11 cellular contexts compared by ENCODE assay signal in genomic region chr17:76142044-76143041, GRCh38. TPM values are rescaled to one million over a fixed set of nuclear protein-coding genes. Genes with fewer than 3 reads are reported as not detected.
DNase-seq lines count a peak whose midpoint lies in the region; ATAC-seq and TF ChIP-seq lines count a peak whose summit lies in the region.
"Had no signal": no experiment of that assay in that cellular context is flagged by ENCODE, and none has a peak within 500 bp of the region (broad histone marks: within the 10 kb centered on the region; RNA-seq: fewer than 3 reads in every experiment).

No MANE protein-coding gene starts in this region.

- intact Hi-C loops in Calu3 (cut with micrococcal nuclease; ENCODE audit: unreplicated experiment) (no loop called here), lower lobe of right lung (cut with DNase I) (no loop called here)

- H3K27ac Mint-ChIP-seq in Calu3 (ENCODE audit: unreplicated experiment): peak overlapping the region; percentile 66
- H3K27ac Mint-ChIP-seq in neural crest cell (ENCODE audit: unreplicated experiment): no peak overlapping the region

- no TSS peak for BruUV-seq in Calu3 (replicated peaks; lab: Mats Ljungman, UMichigan)

- no peaks in the 10 kb centered on the region for H3K36me3 ChIP-seq in lower lobe of right lung
- H3K36me3 ChIP-seq: heart left ventricle had no signal

- peaks cover 61% of the 10 kb centered on the region for H3K4me1 ChIP-seq in lower lobe of right lung

- H3K4me1 Mint-ChIP-seq in Calu3 (ENCODE audit: low read depth, unreplicated experiment) (peaks cover 9% of the 10 kb centered on the region), neural crest cell (peaks cover 48% of the 10 kb centered on the region)

- ATAC-seq in lower lobe of right lung (no peak), GM18861 (IDR thresholded peaks at IDR 0.05; ENCODE audit: unreplicated experiment) (no peak)

- in situ Hi-C loops in KBM-7 (cut with MboI; ENCODE audit: low pct_unique_long_range_greater_than_20kb, low sequenced_read_pairs): no loop called here

- H3K9me3 Mint-ChIP-seq in Calu3 (ENCODE audit: low read depth, unreplicated experiment): no peaks in the 10 kb centered on the region
- H3K9me3 Mint-ChIP-seq in neural crest cell: no peaks in the 10 kb centered on the region

- CTCF ChIA-PET in Calu3 (lab: Charles Lee): interaction anchor here (0.6 to 2.2 kb wide), 2 partner anchors 40 to 168 kb away, joined by 3 to 6 read pairs; no protein-coding TSS in a partner anchor

- H3K9me3 ChIP-seq in lower lobe of right lung: no peaks in the 10 kb centered on the region
- H3K9me3 ChIP-seq: heart left ventricle had no signal

- TF ChIP-seq CTCF in Calu3 (IDR thresholded peaks at IDR 0.05; ENCODE audit: unreplicated experiment): no peak
- no peak for TF ChIP-seq CTCF in neural crest cell (conservative IDR thresholded peaks at IDR 0.05)
- no peak for TF ChIP-seq CTCF in lower lobe of right lung (IDR thresholded peaks at IDR 0.05)

- H3K4me3 Mint-ChIP-seq in Calu3 (ENCODE audit: low read depth, unreplicated experiment): peak overlapping the region; percentile 59
- H3K4me3 Mint-ChIP-seq in neural crest cell: peak overlapping the region; percentile 88

- no peak overlapping the region for H3K4me3 ChIP-seq in lower lobe of right lung

- H3K27me3 ChIP-seq in lower lobe of right lung (ENCODE audit: low read depth): peaks cover 28% of the 10 kb centered on the region

- H3K27ac ChIP-seq in lower lobe of right lung: no peak overlapping the region
- H3K27ac ChIP-seq: heart left ventricle had no signal

- H3K27me3 Mint-ChIP-seq in Calu3 (ENCODE audit: unreplicated experiment): peaks cover 13% of the 10 kb centered on the region
- H3K27me3 Mint-ChIP-seq in neural crest cell (ENCODE audit: low read depth): peaks cover 43% of the 10 kb centered on the region

- H3K36me3 Mint-ChIP-seq in Calu3 (ENCODE audit: insufficient read depth, unreplicated experiment) (peaks cover 17% of the 10 kb centered on the region), neural crest cell (ENCODE audit: low read depth) (no peaks in the 10 kb centered on the region)

- DNase-seq in Calu3 (no peak), KBM-7 (peak; percentile 34), amniotic epithelial cell (ENCODE audit: low read depth) (peak; percentile 22), neural crest cell (ENCODE audit: low read depth, low spot score) (no peak), lower lobe of right lung (no peak), CD1c-positive myeloid dendritic cell (ENCODE audit: extremely low spot score) (no peak)
- no peak for DNase-seq in stimulated activated CD4-positive, alpha-beta T cell treated with anti-CD3 and anti-CD28 coated beads, Interleukin-15, amount 100 ng/mL, for 24 hours
- DNase-seq: activated CD4-positive, alpha-beta T cell treated with anti-CD3 and anti-CD28 coated beads for 48 hours; occipital lobe had no signal

RNA-seq across cellular contexts. Expression of gene FOXJ1, which starts 1.3 kb away (rescaled TPM):
- total RNA-seq in Calu3 (2022) (0.15 TPM in 1 of 2 replicates, not detected in the other), neural crest cell (4.3 and 4.5 TPM in 2 replicates), lower lobe of right lung (21.5 TPM)
- total RNA-seq: heart left ventricle had no signal

RNA-seq across cellular contexts. Expression of gene EXOC7, which starts 38.8 kb away (rescaled TPM):
- total RNA-seq in Calu3 (2022) (122 and 137 TPM in 2 replicates), neural crest cell (195 and 205 TPM in 2 replicates), lower lobe of right lung (118 TPM)

Comparison
In these comparisons a context has a peak if more than half of its experiments do, and no peak if none do; other contexts are left out.
1. DNase-seq: peak in KBM-7 (single experiment) and amniotic epithelial cell (single experiment); none in Calu3 (single experiment), neural crest cell (single experiment), lower lobe of right lung (single experiment), CD1c-positive myeloid dendritic cell (single experiment) and stimulated activated CD4-positive, alpha-beta T cell treated with anti-CD3 and anti-CD28 coated beads, Interleukin-15, amount 100 ng/mL, for 24 hours (single experiment).